In genomic region chr15:88023956-88024355, GRCh38 we compare ENCODE assay signal across 30 cellular contexts.
"Had no signal": no experiment of that assay in that cellular context is flagged by ENCODE, and none has a peak within 500 bp of the region (broad histone marks: within the 10 kb centered on the region; RNA-seq: fewer than 3 reads in every experiment).

No MANE protein-coding gene starts in this region.

- DNase-seq: activated CD4-positive, alpha-beta T cell treated with anti-CD3 and anti-CD28 coated beads for 4 hours; activated CD4-positive, alpha-beta T cell treated with anti-CD3 and anti-CD28 coated beads, Interleukin-2, amount 50 U/mL, for 48 hours; activated CD8-positive, alpha-beta memory T cell treated with anti-CD3 and anti-CD28 coated beads for 24 hours; activated effector memory CD4-positive, alpha-beta T cell treated with anti-CD3 and anti-CD28 coated beads, Interleukin-2, amount 50 U/mL, for 16 hours; activated naive CD4-positive, alpha-beta T cell treated with anti-CD3 and anti-CD28 coated beads for 36 hours; activated naive CD8-positive, alpha-beta T cell treated with anti-CD3 and anti-CD28 coated beads for 36 hours; adrenal gland; aorta; cerebellar nuclear complex; colonic mucosa; effector CD8-positive, alpha-beta T cell; esophagus squamous epithelium; foreskin melanocyte; heart right ventricle; left cardiac atrium; left ventricle myocardium superior; mucosa of descending colon; right lobe of liver; stimulated activated CD4-positive, alpha-beta T cell treated with anti-CD3 and anti-CD28 coated beads, Interleukin-4, amount 100 ng/mL, for 1 hour; trophoblast cell had no signal

- H3K4me3 ChIP-seq: adrenal gland, cardiac muscle cell, colonic mucosa, esophagus squamous epithelium, heart right ventricle, mucosa of descending colon, right lobe of liver, thoracic aorta had no signal

- ATAC-seq: heart right ventricle; left cardiac atrium; left ventricle myocardium superior; mucosa of descending colon; natural killer cell treated with Interleukin-12 subunit alpha and Interleukin-12 subunit beta and Interleukin-15 and Interleukin-18, amount 100 ng/mL, for 72 hours; right lobe of liver had no signal

- H3K9me3 ChIP-seq: adrenal gland, colonic mucosa, esophagus squamous epithelium, heart right ventricle, mucosa of descending colon, neutrophil, right lobe of liver, thoracic aorta had no signal

- H3K27me3 ChIP-seq: adrenal gland, cardiac muscle cell, colonic mucosa, esophagus squamous epithelium, right lobe of liver had no signal

- H3K4me1 ChIP-seq: adrenal gland, colonic mucosa, esophagus squamous epithelium, heart right ventricle, right lobe of liver had no signal

- H3K27ac ChIP-seq: adrenal gland, cardiac muscle cell, colonic mucosa, epithelial cell of prostate, esophagus squamous epithelium, heart right ventricle, neutrophil, right lobe of liver, thoracic aorta, VCaP had no signal

- H3K36me3 ChIP-seq: adrenal gland, cardiac muscle cell, colonic mucosa, esophagus squamous epithelium, heart right ventricle, neutrophil, right lobe of liver, thoracic aorta had no signal

- FAIRE-seq: endometrium, keratinocyte, TTC549, urothelium cell line had no signal
